In the genomic region with DNA sequence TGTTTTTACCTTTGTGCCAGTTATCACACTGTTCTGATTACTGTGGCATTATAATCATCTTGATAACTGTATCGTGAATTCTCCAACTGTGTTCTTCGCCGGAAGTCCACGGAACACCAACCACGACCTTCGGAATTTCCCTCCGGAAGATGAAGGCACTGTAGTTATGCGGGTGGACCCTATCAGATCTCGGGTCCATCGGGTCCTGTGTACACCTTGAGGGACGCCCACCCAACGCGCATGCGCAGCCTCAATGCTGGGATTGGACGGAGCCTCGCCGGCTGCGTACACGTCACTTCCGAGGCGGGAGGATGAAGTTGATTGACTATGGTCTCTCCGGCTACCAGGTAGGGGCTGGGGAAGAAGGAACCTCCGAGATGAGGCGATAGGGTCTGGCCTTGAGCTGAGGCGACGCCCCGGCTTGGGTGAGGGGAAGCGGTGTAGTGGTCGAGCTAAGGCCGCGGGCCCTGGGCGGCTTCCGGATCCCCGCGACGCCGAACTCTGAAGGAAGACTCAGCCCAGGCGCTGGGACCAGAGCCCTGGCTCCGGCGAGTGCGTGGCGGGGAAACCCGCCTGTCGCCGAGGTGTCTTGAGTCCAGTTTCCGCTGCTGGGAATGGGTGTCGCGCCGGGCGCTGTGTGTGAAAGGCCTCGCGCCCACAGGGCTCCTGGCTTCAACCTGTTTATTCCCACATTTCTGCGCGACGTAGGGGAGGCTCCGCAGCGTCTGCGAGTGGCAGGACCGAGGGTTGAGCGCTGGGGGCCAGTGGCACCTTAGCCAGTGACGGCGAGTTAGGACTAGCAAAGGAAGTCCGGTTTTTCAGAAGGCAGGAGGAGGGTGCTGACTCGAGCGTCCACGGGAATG, we compare ENCODE assay signal across 8 cellular contexts. TPM values are rescaled to one million over a fixed set of nuclear protein-coding genes. Genes with fewer than 3 reads are reported as not detected.
DNase-seq lines count a peak whose midpoint lies in the region; ATAC-seq and TF ChIP-seq lines count a peak whose summit lies in the region.

A gene with protein sequence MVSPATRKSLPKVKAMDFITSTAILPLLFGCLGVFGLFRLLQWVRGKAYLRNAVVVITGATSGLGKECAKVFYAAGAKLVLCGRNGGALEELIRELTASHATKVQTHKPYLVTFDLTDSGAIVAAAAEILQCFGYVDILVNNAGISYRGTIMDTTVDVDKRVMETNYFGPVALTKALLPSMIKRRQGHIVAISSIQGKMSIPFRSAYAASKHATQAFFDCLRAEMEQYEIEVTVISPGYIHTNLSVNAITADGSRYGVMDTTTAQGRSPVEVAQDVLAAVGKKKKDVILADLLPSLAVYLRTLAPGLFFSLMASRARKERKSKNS (plus strand): TSS at position 320 of the 863 bp plus-strand sequence. CDS start 8 bp downstream, at position 328.

- peak; percentile 44 for TF ChIP-seq POLR2A in breast epithelium (IDR thresholded peaks at IDR 0.05)

- H3K4me3 ChIP-seq in A673 (ENCODE audit: low read depth, low read length, poor library complexity, severe bottlenecking) (peak within 1 kb of the TSS; percentile 78), breast epithelium (peak within 1 kb of the TSS; percentile 68 to 83 (median 79)), iPS-18c (ENCODE audit: insufficient read depth, low read depth, low read length) (peak within 1 kb of the TSS; percentile 94), skin epidermis (peak within 1 kb of the TSS; percentile 61 to 88 (median 73))

- BruUV-seq in A673 (replicated peaks; lab: Mats Ljungman, UMichigan) = TSS peak; percentile 89

- peak; percentile 93 for ATAC-seq in GM18867 (IDR thresholded peaks at IDR 0.05; ENCODE audit: unreplicated experiment)
- peak; percentile 87 for ATAC-seq in HG03103 (IDR thresholded peaks at IDR 0.05; ENCODE audit: low read depth, unreplicated experiment)

- intact Hi-C loops in A673 (cut with micrococcal nuclease; ENCODE audit: unreplicated experiment) (no loop called here), breast epithelium (cut with DNase I; ENCODE audit: low total_unique reads) (no loop called here)

- H3K27me3 ChIP-seq in A673 (replicated peaks; ENCODE audit: insufficient read depth, low read depth, low read length, poor library complexity) (no peaks in the 10 kb centered on the region), breast epithelium (no peaks in the 10 kb centered on the region)

- DNase-seq in A673 (ENCODE audit: low spot score) = peak; percentile 97
- DNase-seq in NCI-H2171 treated with DMSO at 0.1 percent for 48 hours (lab: John Stamatoyannopoulos, UW) = peak; percentile 96
- DNase-seq in breast epithelium (ENCODE audit: low spot score in 2 of 2) = peak; percentile 96

- POLR2A ChIA-PET in A673 (lab: Charles Lee; ENCODE audit: low non-redundant PET) = interaction anchor here (0.6 kb wide), 2 partner anchors 43 to 160 kb away, joined by 3 read pairs; no protein-coding TSS in a partner anchor

- H3K9me3 ChIP-seq in A673 (ENCODE audit: low read depth, low read length, poor library complexity, severe bottlenecking) = no peaks in the 10 kb centered on the region
- H3K9me3 ChIP-seq in breast epithelium = no peaks in the 10 kb centered on the region
- H3K9me3 ChIP-seq in iPS-18c (ENCODE audit: control insufficient read depth, insufficient read depth, low read length) = no peaks in the 10 kb centered on the region

- TF ChIP-seq CTCF in A673 (conservative IDR thresholded peaks at IDR 0.05; ENCODE audit: low read depth, low read length) (no peak), VCaP (conservative IDR thresholded peaks at IDR 0.05) (no peak), breast epithelium (IDR thresholded peaks at IDR 0.05) (no peak)

- H3K36me3 ChIP-seq in A673 (ENCODE audit: insufficient read depth, low read length, poor library complexity, severe bottlenecking) (no peaks in the 10 kb centered on the region), breast epithelium (no peaks in the 10 kb centered on the region)

- peaks cover 12% of the 10 kb centered on the region for H3K4me1 ChIP-seq in A673 (ENCODE audit: insufficient read depth, low read length, poor library complexity, severe bottlenecking)
- peaks cover 0 to 8% of the 10 kb centered on the region in 2 donors for H3K4me1 ChIP-seq in breast epithelium

- H3K27ac ChIP-seq in A673 (ENCODE audit: low read depth, low read length, poor library complexity, severe bottlenecking) = peak within 1 kb of the TSS; percentile 69
- H3K27ac ChIP-seq in VCaP = peak within 1 kb of the TSS; percentile 93
- H3K27ac ChIP-seq in breast epithelium = peak within 1 kb of the TSS; percentile 94 to 97
- peak within 1 kb of the TSS; percentile 63 to 98 (median 92) for H3K27ac ChIP-seq in skin epidermis

- CTCF ChIA-PET in A673 (lab: Charles Lee) = interaction anchor here (1.0 kb wide), 1 partner anchor 384 kb away, joined by 3 read pairs; no protein-coding TSS in a partner anchor

RNA-seq across cellular contexts. Expression of the gene that starts here (rescaled TPM):
- 19.0 and 23.4 TPM in 2 replicates for total RNA-seq in A673 (2021)
- total RNA-seq in breast epithelium = 10 to 100 TPM; 53.7 to 64.0 (median 60.9) TPM

Comparison
In these comparisons a context has a peak if more than half of its experiments do, and no peak if none do; other contexts are left out.
1. Peak in every context shown above with its lines: DNase-seq, ATAC-seq, H3K4me3 ChIP-seq and H3K27ac ChIP-seq.